Comparison of ENCODE assay signal across 26 cellular contexts in the genomic region with DNA sequence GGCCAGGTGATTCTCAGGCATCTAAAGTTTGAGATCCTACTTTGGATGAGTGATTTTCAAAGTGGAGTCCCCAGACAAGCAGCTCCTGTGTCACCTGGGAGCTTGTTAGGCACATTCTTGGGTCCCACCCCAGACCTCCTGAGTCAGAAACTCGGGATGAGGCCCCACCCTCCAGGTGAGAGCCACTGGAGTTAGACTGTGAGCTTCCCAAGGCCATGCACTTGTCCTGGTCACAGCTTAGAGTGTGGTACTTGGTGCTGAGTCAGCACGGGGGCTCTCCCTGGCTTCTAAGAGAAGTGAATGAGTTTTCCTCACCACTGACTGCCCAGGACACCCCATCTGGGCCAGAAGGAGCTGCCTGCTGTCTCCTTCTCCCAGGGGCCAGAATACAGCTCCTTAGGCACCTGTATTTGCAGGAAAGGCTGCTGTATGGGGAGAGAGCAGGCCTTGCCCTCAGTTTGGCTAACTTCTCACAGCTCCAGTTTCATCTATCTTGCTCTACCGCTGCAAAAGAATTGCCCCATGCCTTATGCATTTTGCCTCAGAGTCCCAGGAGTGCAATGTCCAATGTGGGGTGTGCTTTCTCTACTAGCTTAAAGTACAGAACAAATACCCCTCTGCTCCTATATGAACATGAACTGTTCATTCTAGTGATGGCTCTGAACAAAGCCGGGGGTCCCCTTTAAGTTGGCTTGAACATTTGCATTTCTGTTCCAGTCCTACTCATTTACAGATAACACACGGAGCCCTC.
DNase-seq lines count a peak whose midpoint lies in the region; ATAC-seq and TF ChIP-seq lines count a peak whose summit lies in the region.
"Had no signal": no experiment of that assay in that cellular context is flagged by ENCODE, and none has a peak within 500 bp of the region (broad histone marks: within the 10 kb centered on the region; RNA-seq: fewer than 3 reads in every experiment).

No MANE protein-coding gene starts in this region.

- H3K4me3 ChIP-seq in left ventricle myocardium inferior (no peak overlapping the region), heart left ventricle (no peak overlapping the region), osteoblast (ENCODE audit: insufficient read depth, low read length) (no peak overlapping the region), aorta (ENCODE audit: low read length in 2 of 2) (no peak overlapping the region), Caco-2 (ENCODE audit: low read depth, low read length) (no peak overlapping the region), dorsolateral prefrontal cortex (no peak overlapping the region)
- H3K4me3 ChIP-seq: body of pancreas, lung, uterus had no signal

- no peak overlapping the region for H3K27ac Mint-ChIP-seq in Caco-2 (ENCODE audit: unreplicated experiment)
- H3K27ac Mint-ChIP-seq: activated naive CD4-positive, alpha-beta T cell treated with anti-CD3 and anti-CD28 coated beads for 36 hours; natural killer cell; T-helper 17 cell had no signal

- peaks cover 7% of the 10 kb centered on the region for H3K4me1 Mint-ChIP-seq in Caco-2 (ENCODE audit: low read depth, unreplicated experiment)
- H3K4me1 Mint-ChIP-seq: natural killer cell, T-helper 17 cell had no signal

- H3K4me3 Mint-ChIP-seq in Caco-2 (ENCODE audit: unreplicated experiment), result no peak overlapping the region
- H3K4me3 Mint-ChIP-seq: activated naive CD4-positive, alpha-beta T cell treated with anti-CD3 and anti-CD28 coated beads for 36 hours; CD14-positive monocyte; natural killer cell; T-helper 17 cell had no signal

- 82 to 93% (median 90%) methylated on average over 4 to 5 of the region's 5 CpGs for WGBS in heart left ventricle, 4 donors
- WGBS in aorta, 2 donors, result 83 to 86% methylated on average over 5 of the region's 5 CpGs

- no peak for ATAC-seq in heart left ventricle
- peak; percentile 8 for ATAC-seq in foreskin keratinocyte
- ATAC-seq in aorta (ENCODE audit: low FRiP score), result no peak
- ATAC-seq in HG03095 (IDR thresholded peaks at IDR 0.05; ENCODE audit: unreplicated experiment), result no peak
- ATAC-seq: body of pancreas, natural killer cell, T-helper 17 cell had no signal

- BruUV-seq in Caco-2 (replicated peaks; lab: Mats Ljungman, UMichigan), result no TSS peak

- TF ChIP-seq CTCF in left ventricle myocardium inferior (IDR thresholded peaks at IDR 0.05; ENCODE audit: borderline replicate concordance) (no peak), heart left ventricle (IDR thresholded peaks at IDR 0.05) (no peak), foreskin keratinocyte (conservative IDR thresholded peaks at IDR 0.05) (no peak), osteoblast (IDR thresholded peaks at IDR 0.05; ENCODE audit: extremely low read depth, low read depth, low read length) (no peak), Caco-2 (IDR thresholded peaks at IDR 0.05; ENCODE audit: insufficient read depth in 1 of 2, low read depth in 1 of 2, low read length in 1 of 2, severe bottlenecking in 1 of 2, unreplicated experiment in 1 of 2) (no peak), dorsolateral prefrontal cortex (IDR thresholded peaks at IDR 0.05 in 54 of 56, conservative IDR thresholded peaks at IDR 0.05 in 2 of 56; ENCODE audit: low read depth in 1 of 56, partially characterized antibody in 56 of 56) (no peak)

- CTCF ChIA-PET in Caco-2 (lab: Charles Lee), result no interaction called here

- H3K27me3 ChIP-seq in left ventricle myocardium inferior (ENCODE audit: low read depth), result no peaks in the 10 kb centered on the region
- H3K27me3 ChIP-seq in heart left ventricle, result no peaks in the 10 kb centered on the region
- H3K27me3 ChIP-seq in foreskin keratinocyte, result peaks cover 3% of the 10 kb centered on the region
- H3K27me3 ChIP-seq in osteoblast (ENCODE audit: insufficient read depth, low read length), result peaks cover 46% of the 10 kb centered on the region
- H3K27me3 ChIP-seq in aorta (ENCODE audit: control insufficient read depth in 1 of 2, insufficient read depth in 2 of 2, low read length in 1 of 2), result no peaks in the 10 kb centered on the region
- H3K27me3 ChIP-seq in Caco-2 (replicated peaks; ENCODE audit: control insufficient read depth, insufficient read depth, low read length), result no peaks in the 10 kb centered on the region
- H3K27me3 ChIP-seq in dorsolateral prefrontal cortex, result peaks cover 0 to 22% (median 0%) of the 10 kb centered on the region in 45 donors
- H3K27me3 ChIP-seq: body of pancreas, uterus had no signal

- H3K27me3 Mint-ChIP-seq in Caco-2 (ENCODE audit: insufficient read depth, unreplicated experiment), result no peaks in the 10 kb centered on the region

- H3K9me3 ChIP-seq in left ventricle myocardium inferior (replicated peaks) (no peaks in the 10 kb centered on the region), heart left ventricle (no peaks in the 10 kb centered on the region), osteoblast (ENCODE audit: low read depth, low read length) (peaks cover 2% of the 10 kb centered on the region), aorta (ENCODE audit: control insufficient read depth, low read length) (no peaks in the 10 kb centered on the region), Caco-2 (no peaks in the 10 kb centered on the region)
- H3K9me3 ChIP-seq: body of pancreas, uterus had no signal

- DNase-seq in left ventricle myocardium inferior (no peak), heart left ventricle (no peak), foreskin keratinocyte (peak in 1 of 2 donors; percentile 7), osteoblast (ENCODE audit: insufficient read length, low spot score, missing footprints) (peak; percentile 31), aorta (peak in 1 of 2 donors; percentile 71), Caco-2 (no peak), dorsolateral prefrontal cortex (no peak)
- DNase-seq: 8988T; activated CD4-positive, alpha-beta T cell treated with anti-CD3 and anti-CD28 coated beads, Interleukin-2, amount 50 U/mL, for 4 hours; activated naive CD4-positive, alpha-beta T cell treated with anti-CD3 and anti-CD28 coated beads for 36 hours; body of pancreas; Calu3; DND-41; glutamatergic neuron; islet precursor cell; natural killer cell; NCI-H1436; NCI-H345; NCI-H69; SHP77; T-helper 17 cell had no signal

- H3K9me3 Mint-ChIP-seq in Caco-2 (ENCODE audit: unreplicated experiment), result no peaks in the 10 kb centered on the region
- H3K9me3 Mint-ChIP-seq: activated naive CD4-positive, alpha-beta T cell treated with anti-CD3 and anti-CD28 coated beads for 36 hours; natural killer cell had no signal

- H3K79me2 ChIP-seq in osteoblast (ENCODE audit: insufficient read depth, low read length), result no peaks in the 10 kb centered on the region

- H3K27ac ChIP-seq in left ventricle myocardium inferior (replicated peaks) (peak overlapping the region; percentile 94), heart left ventricle (peak overlapping the region in 1 of 12 donors; percentile 97), foreskin keratinocyte (no peak overlapping the region), osteoblast (ENCODE audit: low read depth, low read length) (no peak overlapping the region), aorta (ENCODE audit: low read depth in 1 of 2, low read length in 2 of 2) (peak overlapping the region; percentile 20 to 43), dorsolateral prefrontal cortex (no peak overlapping the region)
- H3K27ac ChIP-seq: body of pancreas, KMS-11, uterus had no signal

- H3K4me1 ChIP-seq in left ventricle myocardium inferior (peaks cover 49% of the 10 kb centered on the region), heart left ventricle (peaks cover 0 to 65% (median 32%) of the 10 kb centered on the region in 12 donors), foreskin keratinocyte (no peaks in the 10 kb centered on the region), osteoblast (ENCODE audit: insufficient read depth, low read length) (peaks cover 14% of the 10 kb centered on the region), aorta (ENCODE audit: control insufficient read depth in 1 of 2, insufficient read depth in 2 of 2, low read length in 2 of 2) (peaks cover 4 to 6% of the 10 kb centered on the region in 2 donors), Caco-2 (no peaks in the 10 kb centered on the region; the same call in 1 of the 2 replicates)
- H3K4me1 ChIP-seq: uterus had no signal

- no peaks in the 10 kb centered on the region for H4K20me1 ChIP-seq in osteoblast (ENCODE audit: insufficient read depth, low read length)

- TF ChIP-seq POLR2A in heart left ventricle (IDR thresholded peaks at IDR 0.05), result no peak

- intact Hi-C loops in left ventricle myocardium inferior (cut with micrococcal nuclease) (no loop called here), heart left ventricle (cut with DNase I) (loop anchor here in 7 of 10 donors (5.0 to 10.0 kb wide), 6 partner anchors 37 to 280 kb away; a partner anchor contains a TSS), aorta (cut with DNase I) (loop anchor here (5.0 kb wide), 5 partner anchors 63 to 263 kb away; no protein-coding TSS in a partner anchor), Caco-2 (cut with micrococcal nuclease; ENCODE audit: unreplicated experiment) (loop anchor here (5.0 to 10.0 kb wide), 3 partner anchors 42 to 170 kb away; no protein-coding TSS in a partner anchor), dorsolateral prefrontal cortex (cut with DNase I) (no loop called here)

- H2AFZ ChIP-seq in osteoblast (ENCODE audit: low read length), result no peak overlapping the region

- H3K36me3 Mint-ChIP-seq in Caco-2 (ENCODE audit: insufficient read depth, unreplicated experiment), result no peaks in the 10 kb centered on the region
- H3K36me3 Mint-ChIP-seq: CD14-positive monocyte, natural killer cell had no signal

- no peak overlapping the region for H3K4me2 ChIP-seq in osteoblast (ENCODE audit: insufficient read depth, low read length)
- H3K4me2 ChIP-seq: KMS-11 had no signal

- H3K36me3 ChIP-seq in left ventricle myocardium inferior (no peaks in the 10 kb centered on the region), heart left ventricle (no peaks in the 10 kb centered on the region), osteoblast (ENCODE audit: insufficient read depth, low read length) (no peaks in the 10 kb centered on the region), aorta (ENCODE audit: control insufficient read depth in 1 of 2, insufficient read depth in 2 of 2, low read length in 1 of 2) (no peaks in the 10 kb centered on the region), Caco-2 (ENCODE audit: control insufficient read depth, insufficient read depth, low read length) (no peaks in the 10 kb centered on the region)
- H3K36me3 ChIP-seq: uterus had no signal

- POLR2A ChIA-PET in Caco-2 (lab: Charles Lee), result interaction anchor here (0.6 kb wide), 1 partner anchor 103 kb away, joined by 3 read pairs; no protein-coding TSS in a partner anchor

Comparison
In these comparisons a context has a peak if more than half of its experiments do, and no peak if none do; other contexts are left out.
1. intact Hi-C loops: an anchor here in heart left ventricle (5.0 to 10.0 kb wide), aorta (5.0 kb wide) and Caco-2 (5.0 to 10.0 kb wide); none called in left ventricle myocardium inferior and dorsolateral prefrontal cortex.
2. H3K27ac ChIP-seq: peak in left ventricle myocardium inferior (single experiment) and aorta (2 of 2); none in foreskin keratinocyte (single experiment), osteoblast (single experiment) and dorsolateral prefrontal cortex (0 of 59).